Comparison of ENCODE assay signal across 13 cellular contexts in the genomic region with DNA sequence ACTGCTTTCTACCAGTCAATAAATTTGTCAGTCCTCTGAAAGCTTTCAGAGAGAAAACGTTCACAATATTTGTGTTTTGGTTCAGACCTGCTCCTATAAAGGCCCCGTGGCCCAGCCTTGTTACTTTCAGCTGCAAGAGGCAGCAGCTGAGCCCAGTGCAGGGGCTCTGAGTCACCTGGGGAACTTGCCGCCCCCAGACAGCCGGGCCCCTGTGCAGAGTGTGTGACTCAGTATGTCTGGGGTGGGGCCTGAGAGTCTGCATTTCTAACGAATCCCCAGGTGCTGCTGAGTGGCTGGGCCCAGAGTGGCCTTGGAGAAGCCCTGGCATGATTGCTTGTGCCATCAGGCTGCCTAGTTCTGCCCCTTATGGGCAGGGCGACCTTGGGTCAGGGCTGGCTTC.
"Had no signal": no experiment of that assay in that cellular context is flagged by ENCODE, and none has a peak within 500 bp of the region (broad histone marks: within the 10 kb centered on the region; RNA-seq: fewer than 3 reads in every experiment).

No MANE protein-coding gene starts in this region.

- ATAC-seq: sciatic nerve had no signal

- DNase-seq: activated CD4-positive, alpha-beta T cell treated with anti-CD3 and anti-CD28 coated beads for 1 hour; activated CD8-positive, alpha-beta memory T cell treated with anti-CD3 and anti-CD28 coated beads for 24 hours; activated gamma-delta T cell treated with Interleukin-2 at 50 U/mL for 16 hours; activated T-cell treated with anti-CD3 and anti-CD28 coated beads, Interleukin-2, amount 50 U/mL, for 4 hours; colonic mucosa; esophagus squamous epithelium; foreskin fibroblast; glutamatergic neuron; immature natural killer cell; spleen; stimulated activated CD4-positive, alpha-beta T cell treated with anti-CD3 and anti-CD28 coated beads, Interleukin-2, amount 100 ng/mL, for 48 hours; SW 1271 had no signal
